Comparison of ENCODE assay signal across 1 cellular context in genomic region chrX:154348646-154349358, GRCh38.
TF ChIP-seq lines count a peak whose summit lies in the region.

No MANE protein-coding gene starts in this region.

TF ChIP-seq in H1, 55 proteins besides CTCF, POLR2A, EP300 and RAD21:
- peak; percentile 59; the same call in 1 of the 2 replicates for TF ChIP-seq POLR2AphosphoS5 (IDR thresholded peaks at IDR 0.05; ENCODE audit: low read depth, low read length)
- no peak for TF ChIP-seq SP4 (IDR thresholded peaks at IDR 0.05; ENCODE audit: low read length)
